In genomic region chr15:100627789-100628395, GRCh38 we compare ENCODE assay signal across 8 cellular contexts. TPM values are rescaled to one million over a fixed set of nuclear protein-coding genes. Genes with fewer than 3 reads are reported as not detected.
A peak's percentile ranks its signal among the peaks of the same experiment; 100 is the strongest.
DNase-seq lines count a peak whose midpoint lies in the region; ATAC-seq and TF ChIP-seq lines count a peak whose summit lies in the region.

No MANE protein-coding gene starts in this region.

- no TSS peak for BruUV-seq in IMR-90 (replicated peaks; lab: Mats Ljungman, UMichigan)

- H4K5ac ChIP-seq in IMR-90 (ENCODE audit: low read depth, low read length) = no peak overlapping the region

- CTCF ChIA-PET in IMR-90 (lab: Yijun Ruan, JAX) = interaction anchor here (0.9 kb wide), 1 partner anchor 9 kb away, joined by 4 read pairs; no protein-coding TSS in a partner anchor

- peaks cover 0 to 7% of the 10 kb centered on the region in 2 donors for H3K36me3 Mint-ChIP-seq in activated T-cell treated with anti-CD3 and anti-CD28 coated beads, Interleukin-2, amount 50 U/mL, for 72 hours (ENCODE audit: insufficient read depth in 2 of 2)

- 0 out of 2 replicates have a peak, but pooled peaks cover 2% of the 10 kb centered on the region for H4K20me1 ChIP-seq in IMR-90 (ENCODE audit: insufficient read depth, low read length)

- H3K18ac ChIP-seq in IMR-90 (ENCODE audit: low read depth, low read length) = no peak overlapping the region

- no CpG with 5 or more reads among the region's 6 CpGs for WGBS in IMR-90 (ENCODE audit: extremely low coverage in 2 of 2, insufficient read length in 1 of 2), 2 experiments
- 34 to 37% methylated on average over 6 of the region's 6 CpGs for WGBS in testis, 2 donors

- no peak overlapping the region for H3K9ac ChIP-seq in IMR-90 (ENCODE audit: low read depth, low read length)

- no peak overlapping the region for H2BK120ac ChIP-seq in IMR-90 (ENCODE audit: low read depth, low read length)

- no peak overlapping the region for H2AK9ac ChIP-seq in IMR-90 (replicated peaks; ENCODE audit: low read depth, low read length, poor library complexity)

- dilution Hi-C loops in IMR-90 (cut with HindIII; ENCODE audit: low sequenced_read_pairs, unreplicated experiment) = loop anchor here (25.0 kb wide), 1 partner anchor 384 kb away; no protein-coding TSS in a partner anchor

- no peak overlapping the region for H2BK5ac ChIP-seq in IMR-90 (ENCODE audit: low read depth, low read length, poor library complexity, severe bottlenecking)

- peak; percentile 86 for TF ChIP-seq RAD21 in IMR-90 (IDR thresholded peaks at IDR 0.05; ENCODE audit: low read length)

- POLR2A ChIA-PET in IMR-90 (lab: Charles Lee; ENCODE audit: unreplicated experiment) = no interaction called here

- no peak overlapping the region for H4K91ac ChIP-seq in IMR-90 (ENCODE audit: insufficient read depth, low read depth, low read length)

- no peak overlapping the region for H3K4me2 ChIP-seq in IMR-90 (ENCODE audit: low read depth, low read length)

- in situ Hi-C loops in IMR-90 (cut with MboI; ENCODE audit: low sequenced_read_pairs) = no loop called here

- no peak overlapping the region for H3K4me3 Mint-ChIP-seq in activated T-cell treated with anti-CD3 and anti-CD28 coated beads, Interleukin-2, amount 50 U/mL, for 72 hours

- no peak overlapping the region for H2AK5ac ChIP-seq in IMR-90 (ENCODE audit: low read depth, low read length)

- no peaks in the 10 kb centered on the region for H3K4me1 ChIP-seq in IMR-90 (ENCODE audit: control insufficient read depth, insufficient read depth, low read length)
- H3K4me1 ChIP-seq in Peyer's patch = no peaks in the 10 kb centered on the region
- no peaks in the 10 kb centered on the region for H3K4me1 ChIP-seq in testis

- TF ChIP-seq POLR2A in IMR-90 (IDR thresholded peaks at IDR 0.05; ENCODE audit: low read depth, low read length) (0 out of 2 replicates have a peak, but pooled peaks have one; percentile 23), Peyer's patch (IDR thresholded peaks at IDR 0.05) (no peak), testis (IDR thresholded peaks at IDR 0.05) (no peak)

- no peak overlapping the region for H2AFZ ChIP-seq in IMR-90 (replicated peaks; ENCODE audit: low read length, poor library complexity)

- no peak overlapping the region for H3K56ac ChIP-seq in IMR-90 (ENCODE audit: extremely low read depth, insufficient read depth, low read length)

- TF ChIP-seq CTCF in IMR-90 (conservative IDR thresholded peaks at IDR 0.05; ENCODE audit: low read depth, low read length) = peak; percentile 86
- peak; percentile 66 to 93 (median 85) for TF ChIP-seq CTCF in Peyer's patch (IDR thresholded peaks at IDR 0.05)
- peak; percentile 76 for TF ChIP-seq CTCF in fibroblast of pulmonary artery (IDR thresholded peaks at IDR 0.05; ENCODE audit: low read length, missing control alignments)
- peak; percentile 82 to 88 (median 86) for TF ChIP-seq CTCF in testis (IDR thresholded peaks at IDR 0.05)

- H2BK15ac ChIP-seq in IMR-90 (ENCODE audit: low read depth, low read length) = no peak overlapping the region

- no peak overlapping the region for H3K23ac ChIP-seq in IMR-90 (ENCODE audit: low read depth, low read length)

- H3K9me3 ChIP-seq in IMR-90 (ENCODE audit: control insufficient read depth, insufficient read depth, low read length) (no peaks in the 10 kb centered on the region), Peyer's patch (no peaks in the 10 kb centered on the region), testis (no peaks in the 10 kb centered on the region)

- no peak overlapping the region for H3K4ac ChIP-seq in IMR-90 (ENCODE audit: low read depth, low read length)

- H3K9me3 Mint-ChIP-seq in activated T-cell treated with anti-CD3 and anti-CD28 coated beads, Interleukin-2, amount 50 U/mL, for 72 hours = no peaks in the 10 kb centered on the region

- H3K27ac ChIP-seq in IMR-90 (ENCODE audit: insufficient read depth, low read length) (no peak overlapping the region), Peyer's patch (no peak overlapping the region), testis (no peak overlapping the region)

- peak; percentile 81 for ATAC-seq in GM21447 (IDR thresholded peaks at IDR 0.05; ENCODE audit: unreplicated experiment)
- peak; percentile 98 for ATAC-seq in IMR-90 (ENCODE audit: low read depth)
- peak; percentile 75 to 78 for ATAC-seq in activated T-cell treated with anti-CD3 and anti-CD28 coated beads, Interleukin-2, amount 50 U/mL, for 72 hours (replicated peaks in 1 of 2)

- H3K79me1 ChIP-seq in IMR-90 (ENCODE audit: low read depth in 1 of 2, low read length in 2 of 2) = peaks cover 12 to 25% of the 10 kb centered on the region in 2 experiments

- no peak overlapping the region for H3K27ac Mint-ChIP-seq in activated T-cell treated with anti-CD3 and anti-CD28 coated beads, Interleukin-2, amount 50 U/mL, for 72 hours

- no peak overlapping the region for H2BK20ac ChIP-seq in IMR-90 (ENCODE audit: low read depth, low read length)

- H3K4me1 Mint-ChIP-seq in activated T-cell treated with anti-CD3 and anti-CD28 coated beads, Interleukin-2, amount 50 U/mL, for 72 hours (ENCODE audit: low read depth) = peaks cover 13% of the 10 kb centered on the region

- no peak overlapping the region for H4K8ac ChIP-seq in IMR-90 (ENCODE audit: low read depth in 2 of 2, low read length in 2 of 2)

- H3K14ac ChIP-seq in IMR-90 (replicated peaks; ENCODE audit: low read depth, low read length) = no peak overlapping the region

- DNase-seq in DMS 273 treated with DMSO at 0.1 percent for 48 hours (lab: John Stamatoyannopoulos, UW) = peak; percentile 24
- DNase-seq in IMR-90 = peak; percentile 82
- DNase-seq in Peyer's patch = peak in 2 of 3 donors; percentile 50 to 86
- peak; percentile 55 to 66 for DNase-seq in activated T-cell treated with anti-CD3 and anti-CD28 coated beads, Interleukin-2, amount 50 U/mL, for 72 hours
- peak; percentile 92 for DNase-seq in fibroblast of pulmonary artery (ENCODE audit: low read depth)
- peak; percentile 46 for DNase-seq in non-pigmented ciliary epithelial cell (ENCODE audit: low read depth)
- DNase-seq in testis = peak; percentile 77

- H3K27me3 ChIP-seq in IMR-90 (ENCODE audit: control insufficient read depth, insufficient read depth, low read length) (no peaks in the 10 kb centered on the region), Peyer's patch (no peaks in the 10 kb centered on the region), testis (no peaks in the 10 kb centered on the region)

- peaks cover 18% of the 10 kb centered on the region for H3K36me3 ChIP-seq in IMR-90 (ENCODE audit: control insufficient read depth, insufficient read depth, low read length)
- H3K36me3 ChIP-seq in Peyer's patch = peaks cover 0 to 22% (median 0%) of the 10 kb centered on the region in 3 donors
- no peaks in the 10 kb centered on the region for H3K36me3 ChIP-seq in testis (ENCODE audit: low read depth, missing control alignments)

- no peaks in the 10 kb centered on the region for H3K27me3 Mint-ChIP-seq in activated T-cell treated with anti-CD3 and anti-CD28 coated beads, Interleukin-2, amount 50 U/mL, for 72 hours (ENCODE audit: low read depth)

- intact Hi-C loops in IMR-90 (cut with micrococcal nuclease) (loop anchor here (1.0 to 5.0 kb wide), 4 partner anchors 245 to 629 kb away; no protein-coding TSS in a partner anchor), testis (cut with DNase I; ENCODE audit: low total_unique reads) (no loop called here)

- no peak overlapping the region for H3K4me3 ChIP-seq in IMR-90 (ENCODE audit: insufficient read depth, low read depth, low read length)
- H3K4me3 ChIP-seq in Peyer's patch = no peak overlapping the region
- H3K4me3 ChIP-seq in fibroblast of pulmonary artery (replicated peaks; ENCODE audit: low read depth, low read length) = no peak overlapping the region
- H3K4me3 ChIP-seq in testis = no peak overlapping the region

- H3K9me1 ChIP-seq in IMR-90 (ENCODE audit: insufficient read depth, low read length) = no peaks in the 10 kb centered on the region

TF ChIP-seq in IMR-90, 13 proteins besides CTCF, POLR2A, EP300 and RAD21:
- TF ChIP-seq BHLHE40 (IDR thresholded peaks at IDR 0.05; ENCODE audit: low read depth, low read length) (no peak), SMC3 (IDR thresholded peaks at IDR 0.05; ENCODE audit: low read depth, low read length) (peak; percentile 91)

RNA-seq across cellular contexts. Expression of gene ASB7, which starts 25.5 kb away (rescaled TPM):
- total RNA-seq in IMR-90 (2012; rRNA removed) (15.8 and 16.7 TPM in 2 replicates), Peyer's patch (10 to 100 TPM; 13.8 to 24.8 (median 18.8) TPM), testis (10 to 100 TPM; 23.6 to 23.9 TPM)
- polyA plus RNA-seq in IMR-90 (2012; rRNA removed) (6.6 and 7.7 TPM in 2 replicates), testis (ENCODE audit: insufficient read depth, low read depth, low replicate concordance) (13.4 TPM)
- polyA plus RNA-seq in IMR-90 (2012; cell fraction: cytosol; rRNA removed) = 3.5 and 5.6 TPM in 2 replicates
- polyA plus RNA-seq in IMR-90 (2012; cell fraction: nucleus; rRNA removed; ENCODE audit: low replicate concordance) = 2.9 and 7.5 TPM in 2 replicates
- total RNA-seq in activated T-cell treated with anti-CD3 and anti-CD28 coated beads, Interleukin-2, amount 50 U/mL, for 72 hours = 10 to 100 TPM; 35.7 TPM

RNA-seq across cellular contexts. Expression of gene LINS1, which starts 25.9 kb away (rescaled TPM):
- 10.6 and 14.7 TPM in 2 replicates for total RNA-seq in IMR-90 (2012; rRNA removed)
- 6.4 and 6.9 TPM in 2 replicates for polyA plus RNA-seq in IMR-90 (2012; rRNA removed)
- 0.99 and 1.4 TPM in 2 replicates for polyA plus RNA-seq in IMR-90 (2012; cell fraction: cytosol; rRNA removed)
- 5.6 and 24.3 TPM in 2 replicates for polyA plus RNA-seq in IMR-90 (2012; cell fraction: nucleus; rRNA removed; ENCODE audit: low replicate concordance)
- total RNA-seq in Peyer's patch = 10 to 100 TPM; 12.2 to 32.2 (median 21.5) TPM
- 10 to 100 TPM; 41.6 to 51.2 TPM for total RNA-seq in activated T-cell treated with anti-CD3 and anti-CD28 coated beads, Interleukin-2, amount 50 U/mL, for 72 hours
- total RNA-seq in testis = 10 to 100 TPM; 13.7 to 23.4 TPM
- polyA plus RNA-seq in testis (ENCODE audit: insufficient read depth, low read depth, low replicate concordance) = 17.3 TPM

Comparison
In these comparisons a context has a peak if more than half of its experiments do, and no peak if none do; other contexts are left out.
1. DNase-seq: peak in every context shown above with its lines; median percentile 92 in fibroblast of pulmonary artery; 82 in IMR-90; 77 in testis; 68 in Peyer's patch; 60 in activated T-cell treated with anti-CD3 and anti-CD28 coated beads, Interleukin-2, amount 50 U/mL, for 72 hours; 46 in non-pigmented ciliary epithelial cell; 24 in DMS 273 treated with DMSO at 0.1 percent for 48 hours.